1 cellular context compared by ENCODE assay signal in the genomic region with DNA sequence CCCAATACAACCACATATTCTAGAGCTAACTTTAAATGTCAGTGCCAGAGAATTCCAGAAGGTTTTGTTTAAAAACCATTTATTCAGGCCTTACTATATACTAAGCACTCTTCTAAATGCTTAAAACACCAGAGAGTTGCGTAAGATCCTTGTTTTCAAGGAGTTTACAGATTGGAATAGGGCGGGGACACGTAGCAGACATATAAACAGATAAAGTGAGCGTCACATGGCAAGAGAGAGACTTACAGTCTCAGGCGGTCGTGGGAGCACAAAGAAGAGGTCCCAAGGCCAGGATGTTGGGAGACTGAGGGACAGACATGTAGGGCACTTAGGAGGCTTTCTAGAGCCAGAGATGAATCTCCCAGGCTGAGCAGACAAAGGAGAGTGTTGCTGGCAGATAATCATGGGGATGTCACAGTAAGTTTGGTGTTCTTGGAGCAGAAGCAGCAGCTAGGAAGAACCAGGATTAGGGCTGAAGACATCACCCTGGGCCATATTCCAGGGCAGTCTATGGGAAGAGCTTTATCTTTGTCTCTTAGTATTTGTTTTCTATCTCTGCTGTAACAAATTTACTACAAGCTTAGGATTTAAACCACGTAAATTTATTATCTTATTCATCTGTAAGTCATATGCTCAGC.
TF ChIP-seq lines count a peak whose summit lies in the region.

No MANE protein-coding gene starts in this region.

TF ChIP-seq in HepG2, 621 proteins besides CTCF, POLR2A, EP300 and RAD21 (continued from another document):
- TF ChIP-seq, protein P1, sequence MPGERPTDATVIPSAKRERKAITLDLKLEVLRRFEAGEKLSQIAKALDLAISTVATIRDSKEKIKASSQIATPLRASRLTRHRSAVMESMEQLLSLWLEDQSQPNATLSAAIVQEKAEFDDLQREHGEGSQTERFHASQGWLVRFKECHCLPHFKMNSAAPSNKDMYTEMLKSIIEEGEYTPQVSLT (CRISPR knock-in tag; IDR thresholded peaks at IDR 0.05; ENCODE audit: borderline replicate concordance, low read depth), result no peak
- no peak for TF ChIP-seq RNF2 (conservative IDR thresholded peaks at IDR 0.05; ENCODE audit: low read depth)
- TF ChIP-seq, protein P2, sequence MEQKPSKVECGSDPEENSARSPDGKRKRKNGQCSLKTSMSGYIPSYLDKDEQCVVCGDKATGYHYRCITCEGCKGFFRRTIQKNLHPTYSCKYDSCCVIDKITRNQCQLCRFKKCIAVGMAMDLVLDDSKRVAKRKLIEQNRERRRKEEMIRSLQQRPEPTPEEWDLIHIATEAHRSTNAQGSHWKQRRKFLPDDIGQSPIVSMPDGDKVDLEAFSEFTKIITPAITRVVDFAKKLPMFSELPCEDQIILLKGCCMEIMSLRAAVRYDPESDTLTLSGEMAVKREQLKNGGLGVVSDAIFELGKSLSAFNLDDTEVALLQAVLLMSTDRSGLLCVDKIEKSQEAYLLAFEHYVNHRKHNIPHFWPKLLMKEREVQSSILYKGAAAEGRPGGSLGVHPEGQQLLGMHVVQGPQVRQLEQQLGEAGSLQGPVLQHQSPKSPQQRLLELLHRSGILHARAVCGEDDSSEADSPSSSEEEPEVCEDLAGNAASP (CRISPR knock-in tag; IDR thresholded peaks at IDR 0.05; ENCODE audit: borderline replicate concordance), result no peak
- TF ChIP-seq ZNF644 (CRISPR knock-in tag; IDR thresholded peaks at IDR 0.05; ENCODE audit: low read depth), result no peak
- no peak for TF ChIP-seq CBFB (CRISPR knock-in tag; IDR thresholded peaks at IDR 0.05)
- TF ChIP-seq CEBPB (IDR thresholded peaks at IDR 0.05; ENCODE audit: borderline replicate concordance, low read depth, low read length), result peak; percentile 2; the same call in 1 of the 2 replicates
- no peak for TF ChIP-seq ZNF776 (CRISPR knock-in tag; IDR thresholded peaks at IDR 0.05)
